Comparison of ENCODE assay signal across 20 cellular contexts in the genomic region with DNA sequence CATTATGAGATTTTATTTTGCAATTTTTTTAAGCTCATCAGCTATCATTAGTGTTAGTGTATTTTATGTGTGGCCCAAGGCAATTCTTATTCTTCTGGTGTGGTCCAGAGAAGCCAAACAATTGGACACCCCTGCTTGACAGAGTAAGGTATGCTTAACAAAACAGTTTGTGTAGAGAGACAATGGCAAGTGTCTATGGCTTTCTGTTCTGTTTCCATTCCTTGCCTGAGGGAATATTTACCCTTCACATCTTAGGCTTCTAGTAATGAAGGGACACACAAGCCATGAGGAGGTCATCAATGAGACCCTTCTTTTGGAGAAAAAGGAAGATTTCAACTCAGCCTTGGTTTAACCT.
A peak's percentile ranks its signal among the peaks of the same experiment; 100 is the strongest.
DNase-seq lines count a peak whose midpoint lies in the region; ATAC-seq and TF ChIP-seq lines count a peak whose summit lies in the region.
"Had no signal": no experiment of that assay in that cellular context is flagged by ENCODE, and none has a peak within 500 bp of the region (broad histone marks: within the 10 kb centered on the region; RNA-seq: fewer than 3 reads in every experiment).

No MANE protein-coding gene starts in this region.

- H3K4me3 Mint-ChIP-seq in type B pancreatic cell: no peak overlapping the region
- H3K4me3 Mint-ChIP-seq: CD4-positive, CD25-positive, alpha-beta regulatory T cell; CD8-positive, alpha-beta memory T cell; GM23338; HFFc6 had no signal

- H2BK120ac ChIP-seq in mesendoderm (ENCODE audit: low read depth, low read length): no peak overlapping the region

- no peaks in the 10 kb centered on the region for H3K27me3 ChIP-seq in HAP-1 (ENCODE audit: low read depth)
- no peaks in the 10 kb centered on the region for H3K27me3 ChIP-seq in PC-3 (ENCODE audit: low read length)
- no peaks in the 10 kb centered on the region for H3K27me3 ChIP-seq in mesendoderm (ENCODE audit: insufficient read depth, low read length, poor library complexity)
- H3K27me3 ChIP-seq in lower lobe of right lung (ENCODE audit: low read depth): no peaks in the 10 kb centered on the region
- H3K27me3 ChIP-seq: BE2C had no signal

- H4K8ac ChIP-seq in mesendoderm (ENCODE audit: low read depth, low read length): no peak overlapping the region

- no peaks in the 10 kb centered on the region for H3K36me3 ChIP-seq in HAP-1 (replicated peaks)
- no peaks in the 10 kb centered on the region for H3K36me3 ChIP-seq in PC-3 (ENCODE audit: low read depth, low read length)
- no peaks in the 10 kb centered on the region for H3K36me3 ChIP-seq in mesendoderm (ENCODE audit: control insufficient read depth, insufficient read depth, low read length)
- no peaks in the 10 kb centered on the region for H3K36me3 ChIP-seq in lower lobe of right lung
- H3K36me3 ChIP-seq: BE2C had no signal

- no peak for TF ChIP-seq CTCF in PC-3 (conservative IDR thresholded peaks at IDR 0.05; ENCODE audit: low read depth, low read length)
- no peak for TF ChIP-seq CTCF in type B pancreatic cell (conservative IDR thresholded peaks at IDR 0.05)
- TF ChIP-seq CTCF in lower lobe of right lung (IDR thresholded peaks at IDR 0.05): no peak

- H3K4ac ChIP-seq in mesendoderm (ENCODE audit: low read depth, low read length): no peak overlapping the region

- no TSS peak for BruUV-seq in PC-3 (replicated peaks; lab: Mats Ljungman, UMichigan)

- POLR2A ChIA-PET in PC-3 (lab: Charles Lee; ENCODE audit: unreplicated experiment): no interaction called here

- no peak overlapping the region for H2BK15ac ChIP-seq in mesendoderm (replicated peaks; ENCODE audit: low read depth)

- H3K36me3 Mint-ChIP-seq in type B pancreatic cell: peaks cover 8% of the 10 kb centered on the region
- H3K36me3 Mint-ChIP-seq: CD4-positive, CD25-positive, alpha-beta regulatory T cell; CD8-positive, alpha-beta memory T cell had no signal

- no peaks in the 10 kb centered on the region for H3K9me2 ChIP-seq in PC-3 (replicated peaks; ENCODE audit: low read length)

- no peak overlapping the region for H3K56ac ChIP-seq in mesendoderm (ENCODE audit: low read length)

- no peak overlapping the region for H2AFZ ChIP-seq in PC-3 (ENCODE audit: low read length)
- H2AFZ ChIP-seq: GM23338 had no signal

- H3K27ac Mint-ChIP-seq in type B pancreatic cell: peak overlapping the region; percentile 44
- H3K27ac Mint-ChIP-seq: CD4-positive, CD25-positive, alpha-beta regulatory T cell; CD8-positive, alpha-beta memory T cell; GM23338; HFFc6 had no signal

- H3K9me3 ChIP-seq in HAP-1 (no peaks in the 10 kb centered on the region), PC-3 (ENCODE audit: low read length) (no peaks in the 10 kb centered on the region), lower lobe of right lung (no peaks in the 10 kb centered on the region)
- H3K9me3 ChIP-seq: BE2C had no signal

- H3K9ac ChIP-seq in PC-3 (ENCODE audit: low read length) (no peak overlapping the region), mesendoderm (ENCODE audit: low read length) (no peak overlapping the region)

- H3K4me2 ChIP-seq in PC-3 (ENCODE audit: low read length) (no peak overlapping the region), mesendoderm (ENCODE audit: low read length) (no peak overlapping the region)
- H3K4me2 ChIP-seq: GM23338 had no signal

- no peak overlapping the region for H3K18ac ChIP-seq in mesendoderm (ENCODE audit: low read length)

- in situ Hi-C loops in HAP-1 (cut with MboI; ENCODE audit: low sequenced_read_pairs): no loop called here

- H3K4me1 Mint-ChIP-seq in type B pancreatic cell (ENCODE audit: unreplicated experiment): peaks cover 42% of the 10 kb centered on the region
- H3K4me1 Mint-ChIP-seq: CD4-positive, CD25-positive, alpha-beta regulatory T cell; CD8-positive, alpha-beta memory T cell; GM23338 had no signal

- CTCF ChIA-PET in PC-3 (lab: Charles Lee): no interaction called here

- no peaks in the 10 kb centered on the region for H4K20me1 ChIP-seq in PC-3 (ENCODE audit: low read length)

- intact Hi-C loops in PC-3 (cut with micrococcal nuclease): no loop called here
- intact Hi-C loops in lower lobe of right lung (cut with DNase I): no loop called here

- no peak overlapping the region for H2AK5ac ChIP-seq in mesendoderm (ENCODE audit: low read length)

- H3K27ac ChIP-seq in PC-3 (ENCODE audit: low read length) (peak overlapping the region; percentile 26; the same call in 1 of the 2 replicates), mesendoderm (ENCODE audit: low read depth, low read length) (no peak overlapping the region), lower lobe of right lung (no peak overlapping the region)
- H3K27ac ChIP-seq: HL-60 had no signal

- H2BK5ac ChIP-seq in mesendoderm (ENCODE audit: low read length): no peak overlapping the region

- H3K4me1 ChIP-seq in HAP-1 (no peaks in the 10 kb centered on the region), PC-3 (ENCODE audit: insufficient read depth, low read length) (peaks cover 19% of the 10 kb centered on the region), mesendoderm (ENCODE audit: control insufficient read depth, low read depth, low read length) (no peaks in the 10 kb centered on the region), lower lobe of right lung (no peaks in the 10 kb centered on the region)
- H3K4me1 ChIP-seq: BE2C had no signal

- no peak overlapping the region for H3K23ac ChIP-seq in mesendoderm (ENCODE audit: low read length)

- H3K79me2 ChIP-seq in PC-3 (ENCODE audit: low read length): no peaks in the 10 kb centered on the region
- H3K79me2 ChIP-seq in mesendoderm (ENCODE audit: control insufficient read depth, insufficient read depth, low read length): no peaks in the 10 kb centered on the region

- peaks cover 7% of the 10 kb centered on the region for H3K27me3 Mint-ChIP-seq in type B pancreatic cell
- H3K27me3 Mint-ChIP-seq: CD4-positive, CD25-positive, alpha-beta regulatory T cell; CD8-positive, alpha-beta memory T cell had no signal

- H3K9me3 Mint-ChIP-seq in type B pancreatic cell: peaks cover 10% of the 10 kb centered on the region
- H3K9me3 Mint-ChIP-seq: GM23338 had no signal

- ATAC-seq in PC-3 (no peak), lower lobe of right lung (no peak)
- ATAC-seq in activated CD4-positive, CD25-positive, alpha-beta regulatory T cell treated with anti-CD3 and anti-CD28 coated beads, Interleukin-2, amount 50 U/mL, for 24 hours: no peak
- ATAC-seq: GM23338, HCT116 had no signal

- no peak overlapping the region for H4K5ac ChIP-seq in mesendoderm (ENCODE audit: low read length)

- DNase-seq in HAP-1 (ENCODE audit: low spot score in 2 of 2): peak; percentile 13 to 47
- DNase-seq in PC-3: no peak
- peak; percentile 11 for DNase-seq in mesendoderm
- no peak for DNase-seq in type B pancreatic cell (ENCODE audit: extremely low spot score, unreplicated experiment)
- DNase-seq in T1000 (lab: John Stamatoyannopoulos, UW): no peak
- DNase-seq in lower lobe of right lung: no peak
- DNase-seq: ACHN; BE2C; C1 segment of cervical spinal cord; CD4-positive, CD25-positive, alpha-beta regulatory T cell; CD8-positive, alpha-beta memory T cell; COR-L47; DMS 273 treated with DMSO at 0.1 percent for 48 hours; DND-41; EL; HFFc6 had no signal

- no peaks in the 10 kb centered on the region for H3K79me1 ChIP-seq in mesendoderm (ENCODE audit: low read length)

- H3K4me3 ChIP-seq in HAP-1 (no peak overlapping the region), PC-3 (ENCODE audit: low read length) (no peak overlapping the region), mesendoderm (ENCODE audit: low read length) (no peak overlapping the region), lower lobe of right lung (no peak overlapping the region)
- H3K4me3 ChIP-seq: GM23338 had no signal

- no peaks in the 10 kb centered on the region for H3F3A ChIP-seq in PC-3 (ENCODE audit: low read length, unreplicated experiment)

Comparison
In these comparisons a context has a peak if more than half of its experiments do, and no peak if none do; other contexts are left out.
1. DNase-seq: peak in HAP-1 (2 of 2) and mesendoderm (single experiment); none in PC-3 (single experiment), type B pancreatic cell (single experiment), T1000 (single experiment) and lower lobe of right lung (single experiment).